Comparison of ENCODE assay signal across 7 cellular contexts in genomic region chr18:10616714-10617113, GRCh38.
DNase-seq lines count a peak whose midpoint lies in the region; FAIRE-seq and TF ChIP-seq lines count a peak whose summit lies in the region.
"Not testable (repeated sequence)": the region's sequence is repeated elsewhere in the genome, so short reads cannot be mapped to it uniquely, and the experiment has no call there.

No MANE protein-coding gene starts in this region.

- not testable (repeated sequence) for H2AFZ ChIP-seq in astrocyte (ENCODE audit: low read depth, low read length)

- H3K27ac ChIP-seq in astrocyte (ENCODE audit: low read depth, low read length), result not testable (repeated sequence)

- DNase-seq in ELR (ENCODE audit: low read depth), result peak; percentile 33
- peak; percentile 39 for DNase-seq in HS-5 (ENCODE audit: low read depth)
- DNase-seq in RCC 7860 (ENCODE audit: low spot score), result peak; percentile 86
- not testable (repeated sequence) for DNase-seq in astrocyte (ENCODE audit: low read depth)
- peak; percentile 30 for DNase-seq in bronchial epithelial cell (ENCODE audit: low read depth)
- DNase-seq in fibroblast of pulmonary artery (ENCODE audit: low read depth), result peak; percentile 9
- peak; percentile 32 for DNase-seq in pulmonary artery endothelial cell (ENCODE audit: low read depth, low spot score)

- not testable (repeated sequence) for H3K27me3 Mint-ChIP-seq in astrocyte (ENCODE audit: low read depth, unreplicated experiment)

- not testable (repeated sequence) for H4K20me1 ChIP-seq in astrocyte (ENCODE audit: insufficient read depth, low read length)

- not testable (repeated sequence) for H3K36me3 Mint-ChIP-seq in astrocyte (ENCODE audit: low read depth, unreplicated experiment)

- H3K4me3 ChIP-seq in astrocyte (ENCODE audit: insufficient read depth, low read depth, low read length); bronchial epithelial cell (ENCODE audit: low read depth, low read length); fibroblast of pulmonary artery (replicated peaks; ENCODE audit: low read depth, low read length): not testable (repeated sequence)

- not testable (repeated sequence) for H3K27ac Mint-ChIP-seq in astrocyte (ENCODE audit: unreplicated experiment)

- FAIRE-seq in RCC 7860 (lab: Jason Lieb, UNC) (peak; percentile 85), astrocyte (lab: Jason Lieb, UNC) (peak; percentile 72), bronchial epithelial cell (lab: Jason Lieb, UNC) (peak; percentile 43)

- not testable (repeated sequence) for H3K9me3 ChIP-seq in astrocyte (ENCODE audit: insufficient read depth, low read depth, low read length)

- H3K4me3 Mint-ChIP-seq in astrocyte (ENCODE audit: unreplicated experiment), result not testable (repeated sequence)

- not testable (repeated sequence) for H3K9ac ChIP-seq in astrocyte (ENCODE audit: low read length)

- not testable (repeated sequence) for H3K27me3 ChIP-seq in astrocyte (ENCODE audit: insufficient read depth, low read length); bronchial epithelial cell (ENCODE audit: control insufficient read depth, insufficient read depth, low read length)

- not testable (repeated sequence) for H3K36me3 ChIP-seq in astrocyte (ENCODE audit: insufficient read depth, low read length); bronchial epithelial cell (ENCODE audit: control insufficient read depth, insufficient read depth, low read length)

- not testable (repeated sequence) for H3K9me3 Mint-ChIP-seq in astrocyte (ENCODE audit: unreplicated experiment)

- H3K79me2 ChIP-seq in astrocyte (ENCODE audit: insufficient read depth, low read length), result not testable (repeated sequence)

- H3K4me1 ChIP-seq in astrocyte (ENCODE audit: insufficient read depth, low read length), result not testable (repeated sequence)

- not testable (repeated sequence) for H3K4me1 Mint-ChIP-seq in astrocyte (ENCODE audit: low read depth, unreplicated experiment)

- not testable (repeated sequence) for TF ChIP-seq CTCF in astrocyte (IDR thresholded peaks at IDR 0.05; ENCODE audit: insufficient read depth, low read depth, low read length); bronchial epithelial cell (IDR thresholded peaks at IDR 0.05; ENCODE audit: insufficient read depth, low read length, severe bottlenecking); fibroblast of pulmonary artery (IDR thresholded peaks at IDR 0.05; ENCODE audit: low read length, missing control alignments)

- H3K4me2 ChIP-seq in astrocyte (ENCODE audit: low read length), result peak overlapping the region; percentile 30
